2 cellular contexts compared by ENCODE assay signal in genomic region chr19:8832132-8833021, GRCh38.
TF ChIP-seq lines count a peak whose summit lies in the region.

TSS of gene MBD3L1 (plus strand) at chr19:8832377. CDS start at chr19:8842679, 10,302 bp downstream.
TSS of gene ZNF558 (minus strand) at chr19:8832304. CDS start at chr19:8822659, 9,645 bp downstream.

TF ChIP-seq in HCT116, 20 proteins besides CTCF, POLR2A, EP300 and RAD21 (continued from another document):
- TF ChIP-seq FOSL1 (IDR thresholded peaks at IDR 0.05; ENCODE audit: low read depth) = no peak
- no peak for TF ChIP-seq TCF7L2 (IDR thresholded peaks at IDR 0.05; ENCODE audit: borderline replicate concordance, extremely low read depth, insufficient read depth, insufficient read length)
- peak; percentile 91 for TF ChIP-seq MAX (IDR thresholded peaks at IDR 0.05)
- TF ChIP-seq REST (IDR thresholded peaks at IDR 0.05; ENCODE audit: low read depth) = no peak
- TF ChIP-seq JUND (IDR thresholded peaks at IDR 0.05) = no peak
- peak; percentile 76 for TF ChIP-seq ELF1 (IDR thresholded peaks at IDR 0.05; ENCODE audit: borderline replicate concordance, low read depth)
- TF ChIP-seq SP1 (IDR thresholded peaks at IDR 0.05; ENCODE audit: low read depth) = peak; percentile 62
- TF ChIP-seq ZNF274 (IDR thresholded peaks at IDR 0.05; ENCODE audit: low read depth, low read length) = no peak
- TF ChIP-seq POLR2AphosphoS5 (IDR thresholded peaks at IDR 0.05; ENCODE audit: low read depth, low read length) = peak; percentile 77
- peak; percentile 63 for TF ChIP-seq EGR1 (IDR thresholded peaks at IDR 0.05; ENCODE audit: low read depth)
- TF ChIP-seq ZFX (IDR thresholded peaks at IDR 0.05) = peak; percentile 74
- no peak for TF ChIP-seq CBX3 (IDR thresholded peaks at IDR 0.05; ENCODE audit: low read depth)
- TF ChIP-seq ATF3 (IDR thresholded peaks at IDR 0.05) = no peak

TF ChIP-seq in SK-N-SH, 30 proteins besides CTCF, POLR2A, EP300 and RAD21:
- TF ChIP-seq SMC3 (IDR thresholded peaks at IDR 0.05; ENCODE audit: low read depth, low read length) (no peak), FOXJ3 (CRISPR knock-in tag; IDR thresholded peaks at IDR 0.05) (no peak), ZBTB33 (IDR thresholded peaks at IDR 0.05; ENCODE audit: borderline replicate concordance, low read depth) (no peak), REST (IDR thresholded peaks at IDR 0.05; ENCODE audit: low read depth, low read length) (no peak), FOSL2 (IDR thresholded peaks at IDR 0.05; ENCODE audit: borderline replicate concordance, low read depth) (no peak), PBX3 (IDR thresholded peaks at IDR 0.05) (peak; percentile 12; the same call in 1 of the 2 replicates), MXI1 (IDR thresholded peaks at IDR 0.05; ENCODE audit: low read depth, low read length) (peak; percentile 68), YY1 (IDR thresholded peaks at IDR 0.05; ENCODE audit: low read depth) (no peak), NRF1 (IDR thresholded peaks at IDR 0.05; ENCODE audit: low read depth, low read length) (no peak), RCOR1 (IDR thresholded peaks at IDR 0.05; ENCODE audit: low read length) (peak; percentile 21; the same call in 1 of the 2 replicates), TAF1 (IDR thresholded peaks at IDR 0.05; ENCODE audit: borderline replicate concordance, low read depth, low read length) (peak; percentile 71; the same call in 1 of the 2 replicates), POLR2AphosphoS5 (IDR thresholded peaks at IDR 0.05; ENCODE audit: low read depth, low read length) (peak; percentile 80), SIN3A (IDR thresholded peaks at IDR 0.05; ENCODE audit: borderline replicate concordance, low read depth, low read length) (no peak), TEAD4 (IDR thresholded peaks at IDR 0.05; ENCODE audit: borderline replicate concordance, insufficient read depth) (no peak), GABPA (IDR thresholded peaks at IDR 0.05; ENCODE audit: low read depth) (peak; percentile 90), JUND (IDR thresholded peaks at IDR 0.05) (no peak), TCF12 (IDR thresholded peaks at IDR 0.05) (no peak), RFX5 (IDR thresholded peaks at IDR 0.05; ENCODE audit: low read length) (no peak), ELF1 (IDR thresholded peaks at IDR 0.05) (peak; percentile 90), FOXM1 (IDR thresholded peaks at IDR 0.05; ENCODE audit: low read depth) (no peak), IRF3 (IDR thresholded peaks at IDR 0.05; ENCODE audit: low read depth, low read length) (no peak), MAX (IDR thresholded peaks at IDR 0.05; ENCODE audit: low read depth) (peak; percentile 54; the same call in 1 of the 2 replicates), MEF2A (IDR thresholded peaks at IDR 0.05; ENCODE audit: borderline replicate concordance, low read depth) (no peak), USF1 (IDR thresholded peaks at IDR 0.05; ENCODE audit: borderline replicate concordance, low read depth) (no peak), CHD2 (IDR thresholded peaks at IDR 0.05; ENCODE audit: low read length, partially characterized antibody) (peak; percentile 36), RXRA (IDR thresholded peaks at IDR 0.05; ENCODE audit: borderline replicate concordance, low read depth) (no peak), USF2 (IDR thresholded peaks at IDR 0.05; ENCODE audit: borderline replicate concordance, low read depth, low read length) (no peak), EZH2phosphoT487 (IDR thresholded peaks at IDR 0.05; ENCODE audit: borderline replicate concordance, low read depth) (no peak), GATA2 (CRISPR knock-in tag; IDR thresholded peaks at IDR 0.05) (no peak), NFIC (IDR thresholded peaks at IDR 0.05; ENCODE audit: borderline replicate concordance) (no peak)
TF ChIP-seq in SK-N-SH: peak in this region for 9.
